ENCODE assay signal across 18 cellular contexts in genomic region chr4:137768196-137768595, GRCh38.
"Had no signal": no experiment of that assay in that cellular context is flagged by ENCODE, and none has a peak within 500 bp of the region (broad histone marks: within the 10 kb centered on the region; RNA-seq: fewer than 3 reads in every experiment).

No MANE protein-coding gene starts in this region.

- H3K27me3 Mint-ChIP-seq: activated CD4-positive, alpha-beta memory T cell treated with anti-CD3 and anti-CD28 coated beads, Interleukin-2, amount 10 ng/mL, durations not matched to agents 7 days and 5 days; activated CD4-positive, alpha-beta T cell treated with anti-CD3 and anti-CD28 coated beads for 36 hours; activated naive CD8-positive, alpha-beta T cell treated with anti-CD3 and anti-CD28 coated beads, Interleukin-2, amount 50 U/mL, for 24 hours; brain; natural killer cell treated with Interleukin-12 subunit alpha and Interleukin-12 subunit beta and Interleukin-15 and Interleukin-18, amount 100 ng/mL, for 72 hours; stimulated activated naive CD8-positive, alpha-beta T cell treated with anti-CD3 and anti-CD28 coated beads, Interleukin-15, Interleukin-2, amounts not matched to agents 100 ng/mL and 50 ng/mL, for 24 hours had no signal

- DNase-seq: activated CD4-positive, alpha-beta memory T cell treated with anti-CD3 and anti-CD28 coated beads, Interleukin-2, amount 10 ng/mL, durations not matched to agents 7 days and 5 days; activated CD4-positive, alpha-beta T cell treated with anti-CD3 and anti-CD28 coated beads for 36 hours; activated CD8-positive, alpha-beta memory T cell treated with anti-CD3 and anti-CD28 coated beads, Interleukin-2, amount 50 U/mL, for 4 hours; activated naive CD4-positive, alpha-beta T cell; activated naive CD8-positive, alpha-beta T cell treated with anti-CD3 and anti-CD28 coated beads, Interleukin-2, amount 50 U/mL, for 24 hours; cerebellar nuclear complex; dermis blood vessel endothelial cell; erythroblast; gastrocnemius medialis; heart right ventricle; islet precursor cell; left lung; psoas muscle; stimulated activated CD4-positive, alpha-beta T cell treated with anti-CD3 and anti-CD28 coated beads, Interleukin-12 subunit alpha, Interleukin-12 subunit beta, amount 100 ng/mL, for 4 hours; upper lobe of left lung had no signal

- H3K27me3 ChIP-seq: gastrocnemius medialis, heart right ventricle, left lung, upper lobe of left lung had no signal

- H3K27ac Mint-ChIP-seq: activated CD4-positive, alpha-beta memory T cell treated with anti-CD3 and anti-CD28 coated beads, Interleukin-2, amount 10 ng/mL, durations not matched to agents 7 days and 5 days; activated CD4-positive, alpha-beta T cell treated with anti-CD3 and anti-CD28 coated beads for 36 hours; activated naive CD8-positive, alpha-beta T cell treated with anti-CD3 and anti-CD28 coated beads, Interleukin-2, amount 50 U/mL, for 24 hours; brain; natural killer cell treated with Interleukin-12 subunit alpha and Interleukin-12 subunit beta and Interleukin-15 and Interleukin-18, amount 100 ng/mL, for 72 hours; stimulated activated naive CD8-positive, alpha-beta T cell treated with anti-CD3 and anti-CD28 coated beads, Interleukin-15, Interleukin-2, amounts not matched to agents 100 ng/mL and 50 ng/mL, for 24 hours had no signal

- H3K9me3 ChIP-seq: gastrocnemius medialis, heart right ventricle, psoas muscle, upper lobe of left lung had no signal

- H3K4me3 ChIP-seq: gastrocnemius medialis, heart right ventricle, left lung, psoas muscle, upper lobe of left lung had no signal

- H3K4me3 Mint-ChIP-seq: activated CD4-positive, alpha-beta memory T cell treated with anti-CD3 and anti-CD28 coated beads, Interleukin-2, amount 10 ng/mL, durations not matched to agents 7 days and 5 days; activated CD4-positive, alpha-beta T cell treated with anti-CD3 and anti-CD28 coated beads for 36 hours; activated naive CD8-positive, alpha-beta T cell treated with anti-CD3 and anti-CD28 coated beads, Interleukin-2, amount 50 U/mL, for 24 hours; brain; natural killer cell treated with Interleukin-12 subunit alpha and Interleukin-12 subunit beta and Interleukin-15 and Interleukin-18, amount 100 ng/mL, for 72 hours; stimulated activated naive CD8-positive, alpha-beta T cell treated with anti-CD3 and anti-CD28 coated beads, Interleukin-15, Interleukin-2, amounts not matched to agents 100 ng/mL and 50 ng/mL, for 24 hours had no signal

- H3K4me1 ChIP-seq: gastrocnemius medialis, heart right ventricle, left lung, psoas muscle, upper lobe of left lung had no signal

- H3K36me3 ChIP-seq: gastrocnemius medialis, heart right ventricle, left lung, upper lobe of left lung had no signal

- H3K27ac ChIP-seq: gastrocnemius medialis, heart right ventricle, left lung, psoas muscle, upper lobe of left lung had no signal

- H3K4me1 Mint-ChIP-seq: activated CD4-positive, alpha-beta memory T cell treated with anti-CD3 and anti-CD28 coated beads, Interleukin-2, amount 10 ng/mL, durations not matched to agents 7 days and 5 days; activated CD4-positive, alpha-beta T cell treated with anti-CD3 and anti-CD28 coated beads for 36 hours; activated naive CD8-positive, alpha-beta T cell treated with anti-CD3 and anti-CD28 coated beads, Interleukin-2, amount 50 U/mL, for 24 hours; brain had no signal

- H3K36me3 Mint-ChIP-seq: brain had no signal

- ATAC-seq: activated CD4-positive, alpha-beta T cell treated with anti-CD3 and anti-CD28 coated beads for 36 hours; activated naive CD8-positive, alpha-beta T cell treated with anti-CD3 and anti-CD28 coated beads, Interleukin-2, amount 50 U/mL, for 24 hours; gastrocnemius medialis; left lung; natural killer cell treated with Interleukin-12 subunit alpha and Interleukin-12 subunit beta and Interleukin-15 and Interleukin-18, amount 100 ng/mL, for 72 hours; psoas muscle had no signal
